Comparison of ENCODE assay signal across 8 cellular contexts in the genomic region with DNA sequence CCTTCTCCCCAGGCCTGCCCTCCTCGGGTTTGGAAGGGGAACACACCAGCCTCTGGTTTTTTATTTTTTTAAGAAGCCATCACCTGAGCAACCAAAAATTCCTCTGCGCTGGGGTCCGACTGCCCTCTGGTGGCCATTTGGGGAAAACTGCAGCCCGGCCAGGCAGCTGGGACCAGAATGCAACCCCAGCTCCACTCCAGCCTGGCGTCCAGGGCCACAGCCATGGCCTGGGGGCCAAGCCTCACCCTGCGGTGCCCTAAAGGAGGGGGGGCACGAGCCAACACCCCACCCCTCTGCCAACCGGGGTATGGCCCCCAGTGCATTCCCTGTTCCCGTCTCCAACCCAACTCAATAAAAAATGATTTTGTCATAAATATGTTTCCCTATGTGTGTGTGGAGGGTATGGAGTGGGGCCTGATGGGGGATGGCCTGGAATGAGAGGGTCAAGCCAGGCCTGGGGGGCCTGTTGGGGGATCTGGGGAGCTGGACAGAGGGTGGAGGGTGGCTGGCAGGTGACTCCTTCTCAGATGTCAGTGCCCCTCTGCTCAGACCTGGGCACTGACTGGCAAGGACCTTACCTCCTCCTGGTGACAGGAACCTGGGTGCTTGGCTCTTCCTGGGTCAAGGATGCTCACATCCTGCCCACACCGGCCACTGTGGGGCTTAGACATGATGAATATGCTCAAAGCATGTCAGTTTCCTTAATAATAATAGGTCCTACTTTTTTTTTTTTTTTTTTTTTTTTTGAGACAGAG. TPM values are rescaled to one million over a fixed set of nuclear protein-coding genes. Genes with fewer than 3 reads are reported as not detected.
A peak's percentile ranks its signal among the peaks of the same experiment; 100 is the strongest.
DNase-seq lines count a peak whose midpoint lies in the region; ATAC-seq and TF ChIP-seq lines count a peak whose summit lies in the region.

No MANE protein-coding gene starts in this region.

- no peak overlapping the region for H3K4me3 ChIP-seq in Jurkat, Clone E6-1 (ENCODE audit: low read length)
- H3K4me3 ChIP-seq in foreskin fibroblast (ENCODE audit: low read depth in 1 of 2, low read length in 2 of 2) (no peak overlapping the region), tibial nerve (no peak overlapping the region)

- WGBS in tibial nerve, 2 donors, result 5 to 9% methylated on average over 10 of the region's 10 CpGs

- H3K27me3 Mint-ChIP-seq in activated T-helper 17 cell treated with anti-CD3 and anti-CD28 coated beads, Interleukin-2, amount 50 U/mL, for 72 hours, result no peaks in the 10 kb centered on the region
- H3K27me3 Mint-ChIP-seq in osteocyte (ENCODE audit: unreplicated experiment), result peaks cover 3% of the 10 kb centered on the region

- no peaks in the 10 kb centered on the region for H3K27me3 ChIP-seq in tibial nerve

- H3K36me3 ChIP-seq in tibial nerve, result no peaks in the 10 kb centered on the region

- no peak for TF ChIP-seq EP300 in tibial nerve (IDR thresholded peaks at IDR 0.05)

- peaks cover 0 to 57% (median 21%) of the 10 kb centered on the region in 4 donors for H3K4me1 ChIP-seq in tibial nerve

- no peak for TF ChIP-seq POLR2A in tibial nerve (IDR thresholded peaks at IDR 0.05)

- H3K27ac ChIP-seq in tibial nerve, result no peak overlapping the region

- H3K9me3 ChIP-seq in tibial nerve, result no peaks in the 10 kb centered on the region

- TF ChIP-seq CTCF in foreskin fibroblast (IDR thresholded peaks at IDR 0.05; ENCODE audit: low read depth, low read length) (peak; percentile 96), osteocyte (IDR thresholded peaks at IDR 0.05) (peak; percentile 93), tibial nerve (IDR thresholded peaks at IDR 0.05) (peak; percentile 91 to 98 (median 96))

- peak; percentile 39 for ATAC-seq in activated T-helper 17 cell treated with anti-CD3 and anti-CD28 coated beads, Interleukin-2, amount 50 U/mL, for 72 hours (replicated peaks)
- ATAC-seq in HG03469 (IDR thresholded peaks at IDR 0.05; ENCODE audit: unreplicated experiment), result no peak

- H3K27ac Mint-ChIP-seq in activated T-helper 17 cell treated with anti-CD3 and anti-CD28 coated beads, Interleukin-2, amount 50 U/mL, for 72 hours, result no peak overlapping the region
- H3K27ac Mint-ChIP-seq in osteocyte (ENCODE audit: unreplicated experiment), result peak overlapping the region; percentile 36

- DNase-seq in EH (ENCODE audit: low read depth) (peak; percentile 70), RKO (ENCODE audit: low spot score) (peak; percentile 84), foreskin fibroblast (peak; percentile 60 to 86), osteocyte (ENCODE audit: extremely low spot score, unreplicated experiment) (peak; percentile 91), tibial nerve (ENCODE audit: low spot score in 2 of 2) (peak; percentile 67 to 77)
- peak; percentile 65 for DNase-seq in Jurkat, Clone E6-1 (ENCODE audit: low read depth, low spot score)

- no peaks in the 10 kb centered on the region for H3K36me3 Mint-ChIP-seq in activated T-helper 17 cell treated with anti-CD3 and anti-CD28 coated beads, Interleukin-2, amount 50 U/mL, for 72 hours (ENCODE audit: low read depth)
- no peaks in the 10 kb centered on the region for H3K36me3 Mint-ChIP-seq in osteocyte (ENCODE audit: unreplicated experiment)

- H3K4me1 Mint-ChIP-seq in activated T-helper 17 cell treated with anti-CD3 and anti-CD28 coated beads, Interleukin-2, amount 50 U/mL, for 72 hours, result peaks cover 9% of the 10 kb centered on the region
- H3K4me1 Mint-ChIP-seq in osteocyte (ENCODE audit: unreplicated experiment), result peaks cover 26% of the 10 kb centered on the region

- H3K4me3 Mint-ChIP-seq in activated T-helper 17 cell treated with anti-CD3 and anti-CD28 coated beads, Interleukin-2, amount 50 U/mL, for 72 hours, result no peak overlapping the region
- H3K4me3 Mint-ChIP-seq in osteocyte (ENCODE audit: unreplicated experiment), result no peak overlapping the region

- H3K9me3 Mint-ChIP-seq in activated T-helper 17 cell treated with anti-CD3 and anti-CD28 coated beads, Interleukin-2, amount 50 U/mL, for 72 hours, result no peaks in the 10 kb centered on the region
- H3K9me3 Mint-ChIP-seq in osteocyte (ENCODE audit: unreplicated experiment), result no peaks in the 10 kb centered on the region

RNA-seq across cellular contexts. Expression of a gene that starts 3.2 kb away (rescaled TPM):
- 3.3 TPM for polyA plus RNA-seq in Jurkat, Clone E6-1 (2012; ENCODE audit: insufficient read depth, insufficient read length)
- total RNA-seq in activated T-helper 17 cell treated with anti-CD3 and anti-CD28 coated beads, Interleukin-2, amount 50 U/mL, for 72 hours, result under 1 TPM; 0.26 to 0.42 TPM
- total RNA-seq in osteocyte (0.50 and 0.56 TPM in 2 replicates), tibial nerve (not detected)

RNA-seq across cellular contexts. Expression of a gene that starts 12.5 kb away (rescaled TPM):
- polyA plus RNA-seq in Jurkat, Clone E6-1 (2012; ENCODE audit: insufficient read depth, insufficient read length), result not detected
- total RNA-seq in activated T-helper 17 cell treated with anti-CD3 and anti-CD28 coated beads, Interleukin-2, amount 50 U/mL, for 72 hours, result not detected
- total RNA-seq in osteocyte (not detected in 2 replicates), tibial nerve (not detected)

RNA-seq across cellular contexts. Expression of a gene that starts 21.0 kb away (rescaled TPM):
- polyA plus RNA-seq in Jurkat, Clone E6-1 (2012; ENCODE audit: insufficient read depth, insufficient read length), result not detected
- not detected for total RNA-seq in activated T-helper 17 cell treated with anti-CD3 and anti-CD28 coated beads, Interleukin-2, amount 50 U/mL, for 72 hours
- total RNA-seq in osteocyte (not detected in 2 replicates), tibial nerve (1 to 10 TPM in 3 of 4 donors, not detected in 1; 2.5 to 8.7 (median 3.7) TPM)

RNA-seq across cellular contexts. Expression of a gene that starts 28.9 kb away (rescaled TPM):
- 8.3 TPM for polyA plus RNA-seq in Jurkat, Clone E6-1 (2012; ENCODE audit: insufficient read depth, insufficient read length)
- 10 to 100 TPM in 1 of 2 donors, 1 to 10 TPM in 1; 7.3 to 15.2 TPM for total RNA-seq in activated T-helper 17 cell treated with anti-CD3 and anti-CD28 coated beads, Interleukin-2, amount 50 U/mL, for 72 hours
- 43.0 and 48.2 TPM in 2 replicates for total RNA-seq in osteocyte
- total RNA-seq in tibial nerve, result 100 to 1,000 TPM in 2 of 4 donors, 10 to 100 TPM in 2; 82.2 to 122 (median 101) TPM

RNA-seq across cellular contexts. Expression of a gene that starts 53.8 kb away (rescaled TPM):
- 52.8 TPM for polyA plus RNA-seq in Jurkat, Clone E6-1 (2012; ENCODE audit: insufficient read depth, insufficient read length)
- total RNA-seq in activated T-helper 17 cell treated with anti-CD3 and anti-CD28 coated beads, Interleukin-2, amount 50 U/mL, for 72 hours, result 10 to 100 TPM; 26.0 to 43.4 TPM
- total RNA-seq in osteocyte, result 0.46 and 0.97 TPM in 2 replicates
- 1 to 10 TPM; 1.2 to 2.7 (median 1.7) TPM for total RNA-seq in tibial nerve
